In the genomic region with DNA sequence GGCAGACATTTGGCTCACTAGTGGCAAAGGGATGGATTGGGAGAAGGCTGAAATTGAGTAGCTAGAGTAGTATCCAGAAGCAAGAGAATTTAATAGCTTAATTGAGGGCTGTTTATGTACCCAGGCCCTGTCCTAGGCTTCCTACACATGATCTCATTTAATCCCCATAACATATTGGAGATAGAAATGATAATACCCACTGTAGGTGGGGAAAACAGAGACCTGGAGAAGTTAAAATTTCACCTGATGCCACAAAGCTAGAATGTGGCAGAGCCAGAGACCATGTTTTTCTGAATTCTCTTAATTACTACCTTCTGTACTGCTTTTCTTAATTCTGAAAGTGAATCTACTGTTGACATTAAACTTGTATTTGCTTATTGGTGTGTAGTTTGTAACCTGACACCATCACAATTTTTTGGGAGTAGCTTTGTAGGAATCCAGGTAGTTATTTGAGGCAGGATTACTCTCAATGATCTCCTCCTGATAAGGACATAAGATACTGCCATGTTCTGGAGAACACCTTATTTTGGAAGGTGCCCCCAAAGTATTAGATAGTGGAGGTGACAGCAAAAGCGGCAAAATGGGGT, we compare ENCODE assay signal across 1 cellular context.
A peak's percentile ranks its signal among the peaks of the same experiment; 100 is the strongest.
TF ChIP-seq lines count a peak whose summit lies in the region.

No MANE protein-coding gene starts in this region.

TF ChIP-seq in K562, 482 proteins besides CTCF, POLR2A, EP300 and RAD21 (continued from another document):
- TF ChIP-seq CGGBP1 (CRISPR knock-in tag; IDR thresholded peaks at IDR 0.05) (no peak), ZNF232 (CRISPR knock-in tag; IDR thresholded peaks at IDR 0.05) (peak; percentile 84; the same call in 1 of the 2 replicates)
- TF ChIP-seq, protein P1, sequence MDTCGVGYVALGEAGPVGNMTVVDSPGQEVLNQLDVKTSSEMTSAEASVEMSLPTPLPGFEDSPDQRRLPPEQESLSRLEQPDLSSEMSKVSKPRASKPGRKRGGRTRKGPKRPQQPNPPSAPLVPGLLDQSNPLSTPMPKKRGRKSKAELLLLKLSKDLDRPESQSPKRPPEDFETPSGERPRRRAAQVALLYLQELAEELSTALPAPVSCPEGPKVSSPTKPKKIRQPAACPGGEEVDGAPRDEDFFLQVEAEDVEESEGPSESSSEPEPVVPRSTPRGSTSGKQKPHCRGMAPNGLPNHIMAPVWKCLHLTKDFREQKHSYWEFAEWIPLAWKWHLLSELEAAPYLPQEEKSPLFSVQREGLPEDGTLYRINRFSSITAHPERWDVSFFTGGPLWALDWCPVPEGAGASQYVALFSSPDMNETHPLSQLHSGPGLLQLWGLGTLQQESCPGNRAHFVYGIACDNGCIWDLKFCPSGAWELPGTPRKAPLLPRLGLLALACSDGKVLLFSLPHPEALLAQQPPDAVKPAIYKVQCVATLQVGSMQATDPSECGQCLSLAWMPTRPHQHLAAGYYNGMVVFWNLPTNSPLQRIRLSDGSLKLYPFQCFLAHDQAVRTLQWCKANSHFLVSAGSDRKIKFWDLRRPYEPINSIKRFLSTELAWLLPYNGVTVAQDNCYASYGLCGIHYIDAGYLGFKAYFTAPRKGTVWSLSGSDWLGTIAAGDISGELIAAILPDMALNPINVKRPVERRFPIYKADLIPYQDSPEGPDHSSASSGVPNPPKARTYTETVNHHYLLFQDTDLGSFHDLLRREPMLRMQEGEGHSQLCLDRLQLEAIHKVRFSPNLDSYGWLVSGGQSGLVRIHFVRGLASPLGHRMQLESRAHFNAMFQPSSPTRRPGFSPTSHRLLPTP (IDR thresholded peaks at IDR 0.05; ENCODE audit: borderline replicate concordance, extremely low read depth, insufficient read length) = no peak
